14 cellular contexts compared by ENCODE assay signal in the genomic region with DNA sequence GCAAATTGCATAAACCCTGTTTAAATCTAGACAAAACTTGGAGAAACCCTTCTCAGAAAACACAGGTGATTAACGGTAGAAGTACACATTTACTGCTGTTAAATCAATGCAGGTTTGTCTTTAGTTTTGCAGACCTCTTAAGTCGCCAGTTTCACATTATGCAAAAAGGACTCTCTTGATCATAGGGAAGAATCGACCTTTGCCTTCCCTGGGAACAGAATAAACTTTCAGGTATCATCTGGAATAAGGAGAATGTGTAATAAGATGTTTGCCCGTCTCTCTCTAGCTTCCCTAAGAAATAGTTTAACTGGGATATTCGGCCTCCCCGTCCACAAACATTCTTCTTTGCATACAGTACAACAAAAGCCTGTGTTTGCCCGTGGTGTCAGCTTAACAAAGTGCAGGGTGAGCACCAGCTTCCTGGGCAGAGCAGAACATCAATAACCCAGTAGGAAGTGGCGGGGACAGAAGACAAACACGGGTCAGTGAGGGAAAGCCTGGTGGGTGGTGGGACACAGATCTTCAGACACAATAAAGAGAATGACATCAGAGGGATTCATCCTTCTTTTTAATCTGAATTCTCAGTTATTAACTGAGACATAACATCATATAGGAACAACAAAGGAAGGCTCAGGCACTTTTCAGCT.
A peak's percentile ranks its signal among the peaks of the same experiment; 100 is the strongest.
DNase-seq lines count a peak whose midpoint lies in the region; ATAC-seq and TF ChIP-seq lines count a peak whose summit lies in the region.
"Had no signal": no experiment of that assay in that cellular context is flagged by ENCODE, and none has a peak within 500 bp of the region (broad histone marks: within the 10 kb centered on the region; RNA-seq: fewer than 3 reads in every experiment).

No MANE protein-coding gene starts in this region.

- H3K4me3 ChIP-seq in Panc1 (ENCODE audit: low read depth in 2 of 2, low read length in 2 of 2): no peak overlapping the region; a peak in 1 of 4 replicates
- H3K4me3 ChIP-seq: SJCRH30, transverse colon had no signal

- H3K4me1 Mint-ChIP-seq in activated naive CD4-positive, alpha-beta T cell treated with anti-CD3 and anti-CD28 coated beads, Interleukin-2, amount 10 ng/mL, durations not matched to agents 7 days and 5 days: no peaks in the 10 kb centered on the region
- H3K4me1 Mint-ChIP-seq: activated CD8-positive, alpha-beta memory T cell treated with anti-CD3 and anti-CD28 coated beads, Interleukin-2, amount 10 ng/mL, durations not matched to agents 7 days and 5 days had no signal

- in situ Hi-C loops in Panc1 (cut with HindIII; ENCODE audit: low pct_unique_long_range_greater_than_20kb, low sequenced_read_pairs): no loop called here

- no peak for TF ChIP-seq CTCF in Panc1 (IDR thresholded peaks at IDR 0.05)

- ATAC-seq in Panc1: peak; percentile 56; the same call in 1 of the 2 replicates
- no peak for ATAC-seq in Right ventricle myocardium inferior
- ATAC-seq: activated CD8-positive, alpha-beta memory T cell treated with anti-CD3 and anti-CD28 coated beads, Interleukin-2, amount 10 ng/mL, durations not matched to agents 7 days and 5 days had no signal

- no peak overlapping the region for H3K27ac ChIP-seq in Panc1 (ENCODE audit: low read length)
- H3K27ac ChIP-seq: SJCRH30, transverse colon had no signal

- H3K4me3 Mint-ChIP-seq in activated naive CD4-positive, alpha-beta T cell treated with anti-CD3 and anti-CD28 coated beads, Interleukin-2, amount 10 ng/mL, durations not matched to agents 7 days and 5 days: no peak overlapping the region
- H3K4me3 Mint-ChIP-seq: activated CD8-positive, alpha-beta memory T cell treated with anti-CD3 and anti-CD28 coated beads, Interleukin-2, amount 10 ng/mL, durations not matched to agents 7 days and 5 days; activated naive CD8-positive, alpha-beta T cell had no signal

- H3K27me3 Mint-ChIP-seq in activated naive CD4-positive, alpha-beta T cell treated with anti-CD3 and anti-CD28 coated beads, Interleukin-2, amount 10 ng/mL, durations not matched to agents 7 days and 5 days: no peaks in the 10 kb centered on the region
- H3K27me3 Mint-ChIP-seq: activated CD8-positive, alpha-beta memory T cell treated with anti-CD3 and anti-CD28 coated beads, Interleukin-2, amount 10 ng/mL, durations not matched to agents 7 days and 5 days; activated naive CD8-positive, alpha-beta T cell had no signal

- no peaks in the 10 kb centered on the region for H3K27me3 ChIP-seq in Panc1 (ENCODE audit: control insufficient read depth, insufficient read depth, low read length)
- H3K27me3 ChIP-seq: SJCRH30, transverse colon had no signal

- H3K9me3 Mint-ChIP-seq in activated naive CD4-positive, alpha-beta T cell treated with anti-CD3 and anti-CD28 coated beads, Interleukin-2, amount 10 ng/mL, durations not matched to agents 7 days and 5 days: peaks cover 7% of the 10 kb centered on the region

- no TSS peak for BruUV-seq in Panc1 (replicated peaks; lab: Mats Ljungman, UMichigan)

- H3K4me1 ChIP-seq in Panc1 (ENCODE audit: control insufficient read depth, insufficient read depth, low read length): no peaks in the 10 kb centered on the region
- H3K4me1 ChIP-seq: SJCRH30, transverse colon had no signal

- H3K9me3 ChIP-seq in Panc1 (ENCODE audit: control insufficient read depth, insufficient read depth, low read depth, low read length): no peaks in the 10 kb centered on the region
- H3K9me3 ChIP-seq: SJCRH30, transverse colon had no signal

- CTCF ChIA-PET in Panc1 (lab: Charles Lee): no interaction called here
- CTCF ChIA-PET in activated naive CD4-positive, alpha-beta T cell treated with anti-CD3 and anti-CD28 coated beads, Interleukin-2, amount 10 ng/mL, durations not matched to agents 7 days and 5 days (lab: Charles Lee): no interaction called here

- no peaks in the 10 kb centered on the region for H3K36me3 ChIP-seq in Panc1 (ENCODE audit: control insufficient read depth, insufficient read depth, low read length)
- H3K36me3 ChIP-seq: SJCRH30, transverse colon had no signal

- no peaks in the 10 kb centered on the region for H3K36me3 Mint-ChIP-seq in activated naive CD4-positive, alpha-beta T cell treated with anti-CD3 and anti-CD28 coated beads, Interleukin-2, amount 10 ng/mL, durations not matched to agents 7 days and 5 days
- H3K36me3 Mint-ChIP-seq: activated CD8-positive, alpha-beta memory T cell treated with anti-CD3 and anti-CD28 coated beads, Interleukin-2, amount 10 ng/mL, durations not matched to agents 7 days and 5 days; activated naive CD8-positive, alpha-beta T cell had no signal

- H3K27ac Mint-ChIP-seq in activated naive CD4-positive, alpha-beta T cell treated with anti-CD3 and anti-CD28 coated beads, Interleukin-2, amount 10 ng/mL, durations not matched to agents 7 days and 5 days: no peak overlapping the region
- H3K27ac Mint-ChIP-seq: activated CD8-positive, alpha-beta memory T cell treated with anti-CD3 and anti-CD28 coated beads, Interleukin-2, amount 10 ng/mL, durations not matched to agents 7 days and 5 days; activated naive CD8-positive, alpha-beta T cell had no signal

- peak; percentile 76 for DNase-seq in COR-L47 (lab: John Stamatoyannopoulos, UW)
- DNase-seq in NCI-H146 treated with DMSO at 0.1 percent for 48 hours (lab: John Stamatoyannopoulos, UW; ENCODE audit: unreplicated experiment): peak; percentile 57
- no peak for DNase-seq in Panc1 (ENCODE audit: low read depth, low spot score)
- DNase-seq in islet precursor cell: peak; percentile 64
- DNase-seq in T-helper 1 cell: no peak
- DNase-seq in Right ventricle myocardium inferior (ENCODE audit: missing footprints): no peak
- no peak for DNase-seq in midbrain (lab: John Stamatoyannopoulos, UW)
- DNase-seq in activated naive CD4-positive, alpha-beta T cell treated with anti-CD3 and anti-CD28 coated beads, Interleukin-2, amount 10 ng/mL, durations not matched to agents 7 days and 5 days: no peak
- DNase-seq: activated CD8-positive, alpha-beta memory T cell treated with anti-CD3 and anti-CD28 coated beads, Interleukin-2, amount 10 ng/mL, durations not matched to agents 7 days and 5 days; NCI-H226; SJCRH30; stimulated activated CD4-positive, alpha-beta T cell treated with anti-CD3 and anti-CD28 coated beads, Interleukin-2, amount 100 ng/mL, for 24 hours; transverse colon had no signal

- POLR2A ChIA-PET in Panc1 (lab: Charles Lee): no interaction called here

- intact Hi-C loops in Panc1 (cut with micrococcal nuclease; ENCODE audit: unreplicated experiment): no loop called here
- intact Hi-C loops in Right ventricle myocardium inferior (cut with DNase I): no loop called here

Comparison
In these comparisons a context has a peak if more than half of its experiments do, and no peak if none do; other contexts are left out.
1. DNase-seq: peak in COR-L47 (single experiment), NCI-H146 treated with DMSO at 0.1 percent for 48 hours (single experiment) and islet precursor cell (single experiment); none in Panc1 (single experiment), T-helper 1 cell (0 of 5), Right ventricle myocardium inferior (single experiment), midbrain (single experiment) and activated naive CD4-positive, alpha-beta T cell treated with anti-CD3 and anti-CD28 coated beads, Interleukin-2, amount 10 ng/mL, durations not matched to agents 7 days and 5 days (single experiment).